ENCODE assay signal across 9 cellular contexts in the genomic region with DNA sequence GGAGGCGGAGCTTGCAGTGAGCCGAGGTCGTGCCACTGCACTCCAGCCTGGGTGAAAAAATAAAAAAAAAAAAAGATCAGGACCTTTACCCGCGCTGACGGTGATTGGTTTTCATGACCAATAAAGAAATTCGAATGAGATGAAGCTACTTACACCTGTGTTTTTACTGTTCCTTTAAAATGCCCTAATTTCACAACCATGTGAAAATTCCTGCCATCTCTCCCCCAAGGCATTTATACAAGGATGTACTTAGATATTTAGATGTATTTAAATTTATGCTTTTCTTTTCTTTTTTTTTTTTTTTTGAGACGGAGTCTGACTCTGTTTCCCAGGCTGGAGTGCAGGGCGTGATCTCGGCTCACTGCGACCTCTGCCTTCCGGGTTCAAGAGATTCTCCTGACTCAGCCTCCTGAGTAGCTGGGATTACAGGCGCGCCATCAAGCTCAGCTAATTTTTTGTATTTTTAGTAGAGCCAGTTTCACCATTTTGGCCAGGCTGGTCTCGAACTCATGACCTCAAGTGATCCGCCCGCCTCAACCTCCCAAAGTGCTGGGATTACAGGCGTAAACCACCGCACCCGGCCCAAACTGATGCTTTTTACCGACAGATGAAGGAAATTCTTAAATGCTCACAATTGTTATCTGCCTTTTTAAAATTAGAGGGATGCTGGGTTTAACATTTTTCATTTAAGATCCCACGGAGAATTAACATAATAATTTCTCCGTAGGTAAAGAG. TPM values are rescaled to one million over a fixed set of nuclear protein-coding genes. Genes with fewer than 3 reads are reported as not detected.
DNase-seq lines count a peak whose midpoint lies in the region; ATAC-seq and TF ChIP-seq lines count a peak whose summit lies in the region.
"Had no signal": no experiment of that assay in that cellular context is flagged by ENCODE, and none has a peak within 500 bp of the region (broad histone marks: within the 10 kb centered on the region; RNA-seq: fewer than 3 reads in every experiment).

No MANE protein-coding gene starts in this region.

- no peaks in the 10 kb centered on the region for H3K27me3 Mint-ChIP-seq in CD4-positive, alpha-beta T cell
- no peaks in the 10 kb centered on the region for H3K27me3 Mint-ChIP-seq in chondrocyte (ENCODE audit: low read depth)
- no peaks in the 10 kb centered on the region for H3K27me3 Mint-ChIP-seq in progenitor cell of endocrine pancreas

- TF ChIP-seq CTCF in CD4-positive, alpha-beta T cell (IDR thresholded peaks at IDR 0.05) = no peak
- TF ChIP-seq CTCF in NB4 (IDR thresholded peaks at IDR 0.05; ENCODE audit: low read depth, low read length) = no peak
- TF ChIP-seq CTCF in chondrocyte (IDR thresholded peaks at IDR 0.05) = no peak
- no peak for TF ChIP-seq CTCF in progenitor cell of endocrine pancreas (IDR thresholded peaks at IDR 0.05; ENCODE audit: unreplicated experiment)

- ATAC-seq in CD4-positive, alpha-beta T cell (ENCODE audit: poor library complexity) = no peak
- ATAC-seq in HG03432 (IDR thresholded peaks at IDR 0.05; ENCODE audit: unreplicated experiment) = no peak
- ATAC-seq in HG03196 (IDR thresholded peaks at IDR 0.05; ENCODE audit: unreplicated experiment) = no peak

- no peaks in the 10 kb centered on the region for H3K27me3 ChIP-seq in CD4-positive, alpha-beta T cell (ENCODE audit: control insufficient read depth, insufficient read depth, low read length)

- intact Hi-C loops in CD4-positive, alpha-beta T cell (cut with DNase I, micrococcal nuclease) = loop anchor here (1.0 to 5.0 kb wide), 7 partner anchors 32 to 1236 kb away; a partner anchor contains a TSS

- peak overlapping the region; percentile 89 for H3K4me3 Mint-ChIP-seq in CD4-positive, alpha-beta T cell
- peak overlapping the region; percentile 79 for H3K4me3 Mint-ChIP-seq in chondrocyte (ENCODE audit: unreplicated experiment)
- H3K4me3 Mint-ChIP-seq in progenitor cell of endocrine pancreas (ENCODE audit: low read depth) = peak overlapping the region; percentile 82

- H3K36me3 Mint-ChIP-seq in CD4-positive, alpha-beta T cell (ENCODE audit: low read depth) = peaks cover 14% of the 10 kb centered on the region
- H3K36me3 Mint-ChIP-seq in chondrocyte (ENCODE audit: low read depth) (no peaks in the 10 kb centered on the region), progenitor cell of endocrine pancreas (ENCODE audit: insufficient read depth) (no peaks in the 10 kb centered on the region)

- no peaks in the 10 kb centered on the region for H3K9me3 Mint-ChIP-seq in CD4-positive, alpha-beta T cell
- no peaks in the 10 kb centered on the region for H3K9me3 Mint-ChIP-seq in chondrocyte (ENCODE audit: low read depth)
- H3K9me3 Mint-ChIP-seq in progenitor cell of endocrine pancreas (ENCODE audit: low read depth) = no peaks in the 10 kb centered on the region

- CTCF ChIA-PET in CD4-positive, alpha-beta T cell (lab: Charles Lee) = interaction anchor here (0.6 to 3.5 kb wide), 25 partner anchors 11 to 1648 kb away, joined by 3 to 40 read pairs (median 4); a partner anchor contains a TSS

- no peak overlapping the region for H3K27ac ChIP-seq in CD4-positive, alpha-beta T cell (ENCODE audit: low read depth, low read length)

- peak overlapping the region; percentile 42 for H3K4me3 ChIP-seq in NB4 (ENCODE audit: low read depth, low read length)

- no peak for DNase-seq in CD4-positive, alpha-beta T cell
- no peak for DNase-seq in NB4 (ENCODE audit: low read depth)
- no peak for DNase-seq in chondrocyte (ENCODE audit: low spot score)
- no peak for DNase-seq in progenitor cell of endocrine pancreas (ENCODE audit: low spot score, unreplicated experiment)
- DNase-seq in NCI-H748 (lab: John Stamatoyannopoulos, UW; ENCODE audit: unreplicated experiment) = no peak
- no peak for DNase-seq in NCI-H2107 treated with DMSO at 0.1 percent for 48 hours (lab: John Stamatoyannopoulos, UW; ENCODE audit: unreplicated experiment)

- TF ChIP-seq POLR2A in NB4 (IDR thresholded peaks at IDR 0.05; ENCODE audit: extremely low read depth, insufficient read length) = no peak

- peak overlapping the region; percentile 94 for H3K27ac Mint-ChIP-seq in CD4-positive, alpha-beta T cell
- no peak overlapping the region for H3K27ac Mint-ChIP-seq in chondrocyte (ENCODE audit: unreplicated experiment)
- H3K27ac Mint-ChIP-seq in progenitor cell of endocrine pancreas = peak overlapping the region; percentile 96

- H3K9me3 ChIP-seq in CD4-positive, alpha-beta T cell (ENCODE audit: control insufficient read depth, low read length) = no peaks in the 10 kb centered on the region
- H3K9me3 ChIP-seq: neutrophil had no signal

- POLR2A ChIA-PET in CD4-positive, alpha-beta T cell (lab: Charles Lee) = interaction anchor here (0.6 to 6.8 kb wide), 23 partner anchors 7 to 1260 kb away, joined by 3 to 244 read pairs (median 7); a partner anchor contains a TSS

- H3K4me1 Mint-ChIP-seq in CD4-positive, alpha-beta T cell (ENCODE audit: low read depth) = peaks cover 24% of the 10 kb centered on the region
- H3K4me1 Mint-ChIP-seq in chondrocyte (ENCODE audit: low read depth) (peaks cover 24% of the 10 kb centered on the region), progenitor cell of endocrine pancreas (ENCODE audit: low read depth) (peaks cover 9% of the 10 kb centered on the region)

RNA-seq across cellular contexts. Expression of a gene that starts 3.1 kb away (rescaled TPM):
- 10 to 100 TPM in 1 of 2 experiments, 1 to 10 TPM in 1; 8.5 to 10.0 TPM for total RNA-seq in CD4-positive, alpha-beta T cell
- 24.9 to 31.5 TPM (median 26.0 TPM) in 3 replicates for total RNA-seq in chondrocyte
- 19.0 and 19.9 TPM in 2 replicates for total RNA-seq in progenitor cell of endocrine pancreas

RNA-seq across cellular contexts. Expression of a gene that starts 45.1 kb away (rescaled TPM):
- total RNA-seq in CD4-positive, alpha-beta T cell = 10 to 100 TPM; 13.1 to 17.9 TPM
- 48.4 to 52.9 TPM (median 48.7 TPM) in 3 replicates for total RNA-seq in chondrocyte
- total RNA-seq in progenitor cell of endocrine pancreas = 117 and 127 TPM in 2 replicates
